23 cellular contexts compared by ENCODE assay signal in the genomic region with DNA sequence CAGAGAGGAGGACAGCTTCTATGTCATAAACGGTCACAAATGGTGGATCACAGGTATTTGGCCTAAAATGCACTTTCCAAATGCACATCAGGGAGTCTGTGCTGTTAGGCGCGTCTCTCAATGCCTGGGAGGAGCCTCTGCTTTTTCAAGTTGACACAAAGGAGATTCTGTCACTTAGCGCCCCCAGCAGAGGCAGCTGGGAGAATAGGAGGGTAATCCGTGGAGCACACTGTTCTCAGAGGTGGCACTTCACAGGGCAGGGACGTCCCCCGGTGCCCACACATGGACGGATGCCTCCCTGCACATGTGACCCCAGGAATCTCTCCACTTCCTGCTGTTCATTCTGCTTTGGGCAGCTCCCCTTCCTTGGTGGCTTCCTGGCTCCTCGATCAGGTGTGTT. TPM values are rescaled to one million over a fixed set of nuclear protein-coding genes. Genes with fewer than 3 reads are reported as not detected.
"Had no signal": no experiment of that assay in that cellular context is flagged by ENCODE, and none has a peak within 500 bp of the region (broad histone marks: within the 10 kb centered on the region; RNA-seq: fewer than 3 reads in every experiment).

No MANE protein-coding gene starts in this region.

- H3K4me1 Mint-ChIP-seq: immature natural killer cell; naive thymus-derived CD8-positive, alpha-beta T cell; neural crest cell had no signal

- H3K4me1 ChIP-seq: esophagus squamous epithelium, pancreas, prostate gland, stomach had no signal

- H3K27ac Mint-ChIP-seq: dendritic cell treated with granulocyte-macrophage colony-stimulating factor and Interleukin-4, amounts not matched to agents 40 ng/mL and 50 ng/mL, for 4 days; effector memory CD8-positive, alpha-beta T cell; immature natural killer cell; type B pancreatic cell had no signal

- H3K9me3 Mint-ChIP-seq: dendritic cell treated with granulocyte-macrophage colony-stimulating factor and Interleukin-4, amounts not matched to agents 40 ng/mL and 50 ng/mL, for 4 days; effector memory CD8-positive, alpha-beta T cell; immature natural killer cell; naive thymus-derived CD8-positive, alpha-beta T cell; neural crest cell; type B pancreatic cell had no signal

- H3K27me3 Mint-ChIP-seq: dendritic cell treated with granulocyte-macrophage colony-stimulating factor and Interleukin-4, amounts not matched to agents 40 ng/mL and 50 ng/mL, for 4 days; effector memory CD8-positive, alpha-beta T cell; naive thymus-derived CD8-positive, alpha-beta T cell; type B pancreatic cell had no signal

- DNase-seq: effector memory CD8-positive, alpha-beta T cell; esophagus squamous epithelium; foreskin fibroblast; glutamatergic neuron; immature natural killer cell; left cardiac atrium; mammary epithelial cell; naive thymus-derived CD8-positive, alpha-beta T cell; occipital lobe; pancreas; stimulated activated CD4-positive, alpha-beta T cell treated with anti-CD3 and anti-CD28 coated beads, Interleukin-2, amount 100 ng/mL, for 24 hours; stimulated activated CD4-positive, alpha-beta T cell treated with anti-CD3 and anti-CD28 coated beads, Interleukin-4, amount 100 ng/mL, for 4 hours; stimulated activated naive CD4-positive, alpha-beta T cell; stomach; substantia nigra had no signal

- H3K27me3 ChIP-seq: esophagus squamous epithelium, gastroesophageal sphincter, pancreas, stomach, thyroid gland had no signal

- H3K36me3 Mint-ChIP-seq: type B pancreatic cell had no signal

- H3K4me3 ChIP-seq: esophagus squamous epithelium, gastroesophageal sphincter, mucosa of descending colon, pancreas, prostate gland, stomach, thyroid gland had no signal

- H3K9me3 ChIP-seq: esophagus squamous epithelium, gastroesophageal sphincter, mucosa of descending colon, pancreas, prostate gland, stomach, thyroid gland had no signal

- H3K27ac ChIP-seq: esophagus squamous epithelium, pancreas, prostate gland, stomach, thyroid gland had no signal

- ATAC-seq: effector memory CD8-positive, alpha-beta T cell; gastroesophageal sphincter; mucosa of descending colon; naive thymus-derived CD8-positive, alpha-beta T cell; pancreas; sciatic nerve had no signal

- H3K4me3 Mint-ChIP-seq: dendritic cell treated with granulocyte-macrophage colony-stimulating factor and Interleukin-4, amounts not matched to agents 40 ng/mL and 50 ng/mL, for 4 days; effector memory CD8-positive, alpha-beta T cell; immature natural killer cell; naive thymus-derived CD8-positive, alpha-beta T cell; neural crest cell; type B pancreatic cell had no signal

RNA-seq across cellular contexts. Expression of a gene that starts 19.4 kb away (rescaled TPM):
- polyA plus RNA-seq: mammary epithelial cell had no signal
